Comparison of ENCODE assay signal across 20 cellular contexts in the genomic region with DNA sequence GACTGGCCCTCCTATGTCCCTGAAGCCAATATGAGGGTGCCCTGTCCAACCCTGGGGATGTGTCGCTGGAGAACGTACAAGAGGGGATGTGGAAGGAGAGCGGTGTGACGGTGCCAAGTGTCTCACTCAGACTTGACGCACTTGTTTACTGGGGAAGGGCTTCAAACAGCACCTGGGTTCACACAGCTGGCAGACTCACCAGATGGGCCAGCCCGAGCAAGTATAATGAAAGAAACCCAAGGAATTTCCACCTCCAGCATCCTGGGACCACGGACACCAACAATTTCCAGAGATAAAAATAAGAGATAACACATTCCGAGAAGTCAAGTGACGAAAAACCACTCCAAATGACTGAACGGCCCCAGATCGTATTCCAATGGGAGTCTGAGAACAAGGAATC. TPM values are rescaled to one million over a fixed set of nuclear protein-coding genes. Genes with fewer than 3 reads are reported as not detected.
DNase-seq lines count a peak whose midpoint lies in the region; ATAC-seq and TF ChIP-seq lines count a peak whose summit lies in the region.
"Had no signal": no experiment of that assay in that cellular context is flagged by ENCODE, and none has a peak within 500 bp of the region (broad histone marks: within the 10 kb centered on the region; RNA-seq: fewer than 3 reads in every experiment).

No MANE protein-coding gene starts in this region.

- no peak for DNase-seq in activated naive CD4-positive, alpha-beta T cell treated with anti-CD3 and anti-CD28 coated beads, Interleukin-2, amount 50 U/mL, for 72 hours (ENCODE audit: low spot score in 2 of 2)
- no peak for DNase-seq in activated naive CD4-positive, alpha-beta T cell treated with anti-CD3 and anti-CD28 coated beads for 36 hours
- DNase-seq in NAMALWA (ENCODE audit: low spot score) = peak; percentile 40
- DNase-seq in dorsolateral prefrontal cortex = no peak
- peak; percentile 73 for DNase-seq in prostate gland (ENCODE audit: low spot score)
- DNase-seq in middle frontal gyrus (ENCODE audit: extremely low spot score, low spot score) = no peak
- DNase-seq: activated naive CD4-positive, alpha-beta T cell; body of pancreas; GDM1; heart right ventricle; NCI-H187 treated with DMSO at 0.1 percent for 48 hours; NCI-H446 treated with DMSO at 0.1 percent for 48 hours; retina; SIG-M5; stomach had no signal

- H3K27me3 Mint-ChIP-seq in activated naive CD4-positive, alpha-beta T cell treated with anti-CD3 and anti-CD28 coated beads for 36 hours (ENCODE audit: low read depth) = no peaks in the 10 kb centered on the region

- H3K27ac ChIP-seq in dorsolateral prefrontal cortex (peak overlapping the region in 33 of 59 donors; percentile 2 to 65 (median 29)), prostate gland (peak overlapping the region; percentile 52 to 56)
- H3K27ac ChIP-seq: body of pancreas, GM23248, neural progenitor cell, stomach had no signal

- peak overlapping the region; percentile 3 to 75 for H3K27ac Mint-ChIP-seq in activated naive CD4-positive, alpha-beta T cell treated with anti-CD3 and anti-CD28 coated beads, Interleukin-2, amount 50 U/mL, for 72 hours
- no peak overlapping the region for H3K27ac Mint-ChIP-seq in activated naive CD4-positive, alpha-beta T cell treated with anti-CD3 and anti-CD28 coated beads for 36 hours
- H3K27ac Mint-ChIP-seq: neural progenitor cell; T-helper 1 cell treated with Interleukin-12 subunit alpha and Interleukin-12 subunit beta and Interleukin-4 antibody, amounts not matched to agents 30 μg/mL and 1 μg/mL, for 36 hours had no signal

- CTCF ChIA-PET in activated naive CD4-positive, alpha-beta T cell treated with anti-CD3 and anti-CD28 coated beads for 36 hours (lab: Charles Lee) = no interaction called here

- H3K27me3 ChIP-seq in dorsolateral prefrontal cortex (no peaks in the 10 kb centered on the region), prostate gland (replicated peaks; ENCODE audit: insufficient read depth) (no peaks in the 10 kb centered on the region)
- H3K27me3 ChIP-seq: body of pancreas, heart right ventricle, neural progenitor cell, stomach had no signal

- H3K9me3 Mint-ChIP-seq in activated naive CD4-positive, alpha-beta T cell treated with anti-CD3 and anti-CD28 coated beads, Interleukin-2, amount 50 U/mL, for 72 hours = no peaks in the 10 kb centered on the region
- H3K9me3 Mint-ChIP-seq in activated naive CD4-positive, alpha-beta T cell treated with anti-CD3 and anti-CD28 coated beads for 36 hours = no peaks in the 10 kb centered on the region
- H3K9me3 Mint-ChIP-seq: neural progenitor cell; T-helper 1 cell treated with Interleukin-12 subunit alpha and Interleukin-12 subunit beta and Interleukin-4 antibody, amounts not matched to agents 30 μg/mL and 1 μg/mL, for 36 hours had no signal

- H3K4me1 Mint-ChIP-seq in activated naive CD4-positive, alpha-beta T cell treated with anti-CD3 and anti-CD28 coated beads for 36 hours (ENCODE audit: low read depth) = peaks cover 38% of the 10 kb centered on the region

- peaks cover 21 to 22% of the 10 kb centered on the region in 2 donors for H3K36me3 Mint-ChIP-seq in activated naive CD4-positive, alpha-beta T cell treated with anti-CD3 and anti-CD28 coated beads, Interleukin-2, amount 50 U/mL, for 72 hours
- H3K36me3 Mint-ChIP-seq in activated naive CD4-positive, alpha-beta T cell treated with anti-CD3 and anti-CD28 coated beads for 36 hours (ENCODE audit: low read depth) = peaks cover 43% of the 10 kb centered on the region

- no peak for TF ChIP-seq CTCF in dorsolateral prefrontal cortex (IDR thresholded peaks at IDR 0.05 in 54 of 56, conservative IDR thresholded peaks at IDR 0.05 in 2 of 56; ENCODE audit: low read depth in 1 of 56, partially characterized antibody in 56 of 56)
- no peak for TF ChIP-seq CTCF in prostate gland (IDR thresholded peaks at IDR 0.05)

- peaks cover 0 to 28% of the 10 kb centered on the region in 2 donors for H3K36me3 ChIP-seq in prostate gland
- H3K36me3 ChIP-seq: neural progenitor cell had no signal

- intact Hi-C loops in activated naive CD4-positive, alpha-beta T cell treated with anti-CD3 and anti-CD28 coated beads for 36 hours (cut with micrococcal nuclease) = no loop called here
- intact Hi-C loops in dorsolateral prefrontal cortex (cut with DNase I) = no loop called here
- intact Hi-C loops in prostate gland (cut with DNase I) = no loop called here

- peaks cover 19% of the 10 kb centered on the region for H3K4me1 ChIP-seq in prostate gland (replicated peaks)

- TF ChIP-seq POLR2A in prostate gland (IDR thresholded peaks at IDR 0.05) = no peak

- no peak overlapping the region for H3K4me3 Mint-ChIP-seq in activated naive CD4-positive, alpha-beta T cell treated with anti-CD3 and anti-CD28 coated beads for 36 hours
- H3K4me3 Mint-ChIP-seq: neural progenitor cell; T-helper 1 cell treated with Interleukin-12 subunit alpha and Interleukin-12 subunit beta and Interleukin-4 antibody, amounts not matched to agents 30 μg/mL and 1 μg/mL, for 36 hours had no signal

- H3K4me3 ChIP-seq in dorsolateral prefrontal cortex (no peak overlapping the region), prostate gland (no peak overlapping the region)
- H3K4me3 ChIP-seq: body of pancreas, GM23248, heart right ventricle, neural progenitor cell, stomach had no signal

- no peaks in the 10 kb centered on the region for H3K9me3 ChIP-seq in prostate gland
- H3K9me3 ChIP-seq: body of pancreas, heart right ventricle, stomach had no signal

- ATAC-seq in activated naive CD4-positive, alpha-beta T cell treated with anti-CD3 and anti-CD28 coated beads, Interleukin-2, amount 50 U/mL, for 72 hours = no peak
- no peak for ATAC-seq in HG02981 (IDR thresholded peaks at IDR 0.05; ENCODE audit: unreplicated experiment)
- no peak for ATAC-seq in GM18861 (IDR thresholded peaks at IDR 0.05; ENCODE audit: unreplicated experiment)
- ATAC-seq: body of pancreas had no signal

- WGBS in prostate gland = 42% methylated on average over 11 of the region's 11 CpGs

RNA-seq across cellular contexts. Expression of gene ATP5MF, which starts 5.3 kb away (rescaled TPM):
- total RNA-seq in activated naive CD4-positive, alpha-beta T cell treated with anti-CD3 and anti-CD28 coated beads, Interleukin-2, amount 50 U/mL, for 72 hours = 100 to 1,000 TPM; 287 to 438 TPM
- 100 to 1,000 TPM; 423 to 441 TPM for total RNA-seq in activated naive CD4-positive, alpha-beta T cell treated with anti-CD3 and anti-CD28 coated beads for 36 hours
- 100 to 1,000 TPM; 128 to 423 (median 260) TPM for total RNA-seq in dorsolateral prefrontal cortex
- total RNA-seq in prostate gland = 100 to 1,000 TPM; 797 to 850 TPM

RNA-seq across cellular contexts. Expression of gene ZNF789, which starts 12.0 kb away (rescaled TPM):
- total RNA-seq in activated naive CD4-positive, alpha-beta T cell treated with anti-CD3 and anti-CD28 coated beads, Interleukin-2, amount 50 U/mL, for 72 hours = 10 to 100 TPM; 21.5 to 49.7 TPM
- 1 to 10 TPM; 8.0 to 9.8 TPM for total RNA-seq in activated naive CD4-positive, alpha-beta T cell treated with anti-CD3 and anti-CD28 coated beads for 36 hours
- total RNA-seq in dorsolateral prefrontal cortex (10 to 100 TPM; 11.6 to 35.5 (median 20.6) TPM), prostate gland (10 to 100 TPM; 20.6 to 25.2 TPM)

RNA-seq across cellular contexts. Expression of gene CPSF4, which starts 21.9 kb away (rescaled TPM):
- total RNA-seq in activated naive CD4-positive, alpha-beta T cell treated with anti-CD3 and anti-CD28 coated beads, Interleukin-2, amount 50 U/mL, for 72 hours = 10 to 100 TPM; 47.5 to 62.1 TPM
- 10 to 100 TPM; 70.6 to 73.5 TPM for total RNA-seq in activated naive CD4-positive, alpha-beta T cell treated with anti-CD3 and anti-CD28 coated beads for 36 hours
- total RNA-seq in dorsolateral prefrontal cortex (10 to 100 TPM; 31.8 to 83.9 (median 47.3) TPM), prostate gland (10 to 100 TPM; 40.4 to 97.4 TPM)

RNA-seq across cellular contexts. Expression of gene PTCD1, which starts 22.1 kb away (rescaled TPM):
- 1 to 10 TPM; 4.4 to 4.5 TPM for total RNA-seq in activated naive CD4-positive, alpha-beta T cell treated with anti-CD3 and anti-CD28 coated beads, Interleukin-2, amount 50 U/mL, for 72 hours
- total RNA-seq in activated naive CD4-positive, alpha-beta T cell treated with anti-CD3 and anti-CD28 coated beads for 36 hours = 1 to 10 TPM; 3.5 to 5.1 TPM
- total RNA-seq in dorsolateral prefrontal cortex (10 to 100 TPM in 9 of 120 experiments, 1 to 10 TPM in 111; 3.2 to 13.4 (median 6.3) TPM), prostate gland (10 to 100 TPM in 1 of 2 donors, 1 to 10 TPM in 1; 9.1 to 11.8 TPM)

RNA-seq across cellular contexts. Expression of gene ZNF394, which starts 39.4 kb away (rescaled TPM):
- total RNA-seq in activated naive CD4-positive, alpha-beta T cell treated with anti-CD3 and anti-CD28 coated beads, Interleukin-2, amount 50 U/mL, for 72 hours = 10 to 100 TPM; 25.0 to 50.7 TPM
- 10 to 100 TPM; 26.5 to 26.6 TPM for total RNA-seq in activated naive CD4-positive, alpha-beta T cell treated with anti-CD3 and anti-CD28 coated beads for 36 hours
- total RNA-seq in dorsolateral prefrontal cortex (10 to 100 TPM; 15.6 to 37.7 (median 22.6) TPM), prostate gland (10 to 100 TPM; 37.4 to 37.8 TPM)

Comparison
In these comparisons a context has a peak if more than half of its experiments do, and no peak if none do; other contexts are left out.
1. DNase-seq: peak in NAMALWA (single experiment) and prostate gland (single experiment); none in activated naive CD4-positive, alpha-beta T cell treated with anti-CD3 and anti-CD28 coated beads, Interleukin-2, amount 50 U/mL, for 72 hours (0 of 2), activated naive CD4-positive, alpha-beta T cell treated with anti-CD3 and anti-CD28 coated beads for 36 hours (single experiment), dorsolateral prefrontal cortex (0 of 10) and middle frontal gyrus (single experiment).